ENCODE assay signal across 29 cellular contexts in genomic region chr17:45326566-45326965, GRCh38. TPM values are rescaled to one million over a fixed set of nuclear protein-coding genes. Genes with fewer than 3 reads are reported as not detected.
DNase-seq lines count a peak whose midpoint lies in the region; ATAC-seq and TF ChIP-seq lines count a peak whose summit lies in the region.
"Had no signal": no experiment of that assay in that cellular context is flagged by ENCODE, and none has a peak within 500 bp of the region (broad histone marks: within the 10 kb centered on the region; RNA-seq: fewer than 3 reads in every experiment).

No MANE protein-coding gene starts in this region.

- H3K27ac ChIP-seq in coronary artery (no peak overlapping the region), suprapubic skin (no peak overlapping the region)
- H3K27ac ChIP-seq: breast epithelium, SK-N-MC had no signal

- H3K36me3 ChIP-seq in suprapubic skin: no peaks in the 10 kb centered on the region
- H3K36me3 ChIP-seq: breast epithelium had no signal

- WGBS in suprapubic skin: 56% methylated on average over 6 of the region's 6 CpGs

- no peaks in the 10 kb centered on the region for H3K9me3 ChIP-seq in suprapubic skin
- H3K9me3 ChIP-seq: A549, breast epithelium had no signal

- ATAC-seq in HG03460 (IDR thresholded peaks at IDR 0.05; ENCODE audit: unreplicated experiment): no peak
- ATAC-seq: A549; HCT116; left lobe of liver; stimulated activated effector memory CD8-positive, alpha-beta T cell treated with anti-CD3 and anti-CD28 coated beads, Interleukin-12 subunit alpha, Interleukin-12 subunit beta, amount 100 ng/mL, for 72 hours had no signal

- peak; percentile 48 for DNase-seq in activated effector memory CD4-positive, alpha-beta T cell treated with anti-CD3 and anti-CD28 coated beads, Interleukin-2, amount 50 U/mL, for 16 hours
- no peak for DNase-seq in activated effector memory CD4-positive, alpha-beta T cell treated with Interleukin-2 at 50 U/mL for 16 hours
- DNase-seq in NCI-H524 treated with DMSO at 0.1 percent for 48 hours (lab: John Stamatoyannopoulos, UW): peak; percentile 83
- peak; percentile 12 for DNase-seq in coronary artery (ENCODE audit: low spot score)
- DNase-seq in suprapubic skin (ENCODE audit: low spot score in 2 of 2): peak; percentile 20 to 29
- DNase-seq in AG20443 (ENCODE audit: low spot score): no peak
- no peak for DNase-seq in ecto neural progenitor cell (ENCODE audit: low spot score)
- DNase-seq: activated CD4-positive, alpha-beta T cell treated with anti-CD3 and anti-CD28 coated beads, Interleukin-2, amount 50 U/mL, for 4 hours; activated CD8-positive, alpha-beta memory T cell treated with anti-CD3 and anti-CD28 coated beads, Interleukin-2, amount 50 U/mL, for 4 hours; activated naive CD4-positive, alpha-beta T cell treated with anti-CD3 and anti-CD28 coated beads, Interleukin-2, amount 50 U/mL, for 16 hours; CD4-positive, alpha-beta T cell; DMS153; effector CD4-positive, alpha-beta T cell; hypothalamus; immature natural killer cell; NCI-H1417 treated with DMSO at 0.1 percent for 48 hours; NCI-H2081; NCI-H226; NCI-H774; nephron progenitor cell; stimulated activated CD4-positive, alpha-beta T cell treated with anti-CD3 and anti-CD28 coated beads, Interleukin-15, amount 100 ng/mL, for 24 hours; T-helper 1 cell had no signal

- TF ChIP-seq CTCF in coronary artery (IDR thresholded peaks at IDR 0.05): no peak
- TF ChIP-seq CTCF in suprapubic skin (IDR thresholded peaks at IDR 0.05): no peak

- H3K4me1 ChIP-seq in suprapubic skin: peaks cover 4% of the 10 kb centered on the region
- H3K4me1 ChIP-seq: breast epithelium had no signal

- no peaks in the 10 kb centered on the region for H3K27me3 ChIP-seq in suprapubic skin
- H3K27me3 ChIP-seq: breast epithelium had no signal

- no peak for TF ChIP-seq POLR2A in suprapubic skin (IDR thresholded peaks at IDR 0.05)

- H3K4me3 ChIP-seq in coronary artery (no peak overlapping the region), suprapubic skin (no peak overlapping the region)
- H3K4me3 ChIP-seq: A549, breast epithelium, SK-N-MC had no signal

- no peak for TF ChIP-seq EP300 in suprapubic skin (IDR thresholded peaks at IDR 0.05)

RNA-seq across cellular contexts. Expression of gene MAP3K14, which starts 9.7 kb away (rescaled TPM):
- 10 to 100 TPM in 3 of 4 donors, 1 to 10 TPM in 1; 9.6 to 14.4 (median 11.9) TPM for total RNA-seq in suprapubic skin

Comparison
In these comparisons a context has a peak if more than half of its experiments do, and no peak if none do; other contexts are left out.
1. DNase-seq: peak in activated effector memory CD4-positive, alpha-beta T cell treated with anti-CD3 and anti-CD28 coated beads, Interleukin-2, amount 50 U/mL, for 16 hours (single experiment), NCI-H524 treated with DMSO at 0.1 percent for 48 hours (single experiment), coronary artery (single experiment) and suprapubic skin (2 of 2); none in activated effector memory CD4-positive, alpha-beta T cell treated with Interleukin-2 at 50 U/mL for 16 hours (single experiment), AG20443 (single experiment) and ecto neural progenitor cell (single experiment).